ENCODE assay signal across 1 cellular context in genomic region chr9:98860871-98861293, GRCh38.
TF ChIP-seq lines count a peak whose summit lies in the region.

No MANE protein-coding gene starts in this region.

TF ChIP-seq in K562, 482 proteins besides CTCF, POLR2A, EP300 and RAD21 (continued from another document):
- TF ChIP-seq, protein P1, sequence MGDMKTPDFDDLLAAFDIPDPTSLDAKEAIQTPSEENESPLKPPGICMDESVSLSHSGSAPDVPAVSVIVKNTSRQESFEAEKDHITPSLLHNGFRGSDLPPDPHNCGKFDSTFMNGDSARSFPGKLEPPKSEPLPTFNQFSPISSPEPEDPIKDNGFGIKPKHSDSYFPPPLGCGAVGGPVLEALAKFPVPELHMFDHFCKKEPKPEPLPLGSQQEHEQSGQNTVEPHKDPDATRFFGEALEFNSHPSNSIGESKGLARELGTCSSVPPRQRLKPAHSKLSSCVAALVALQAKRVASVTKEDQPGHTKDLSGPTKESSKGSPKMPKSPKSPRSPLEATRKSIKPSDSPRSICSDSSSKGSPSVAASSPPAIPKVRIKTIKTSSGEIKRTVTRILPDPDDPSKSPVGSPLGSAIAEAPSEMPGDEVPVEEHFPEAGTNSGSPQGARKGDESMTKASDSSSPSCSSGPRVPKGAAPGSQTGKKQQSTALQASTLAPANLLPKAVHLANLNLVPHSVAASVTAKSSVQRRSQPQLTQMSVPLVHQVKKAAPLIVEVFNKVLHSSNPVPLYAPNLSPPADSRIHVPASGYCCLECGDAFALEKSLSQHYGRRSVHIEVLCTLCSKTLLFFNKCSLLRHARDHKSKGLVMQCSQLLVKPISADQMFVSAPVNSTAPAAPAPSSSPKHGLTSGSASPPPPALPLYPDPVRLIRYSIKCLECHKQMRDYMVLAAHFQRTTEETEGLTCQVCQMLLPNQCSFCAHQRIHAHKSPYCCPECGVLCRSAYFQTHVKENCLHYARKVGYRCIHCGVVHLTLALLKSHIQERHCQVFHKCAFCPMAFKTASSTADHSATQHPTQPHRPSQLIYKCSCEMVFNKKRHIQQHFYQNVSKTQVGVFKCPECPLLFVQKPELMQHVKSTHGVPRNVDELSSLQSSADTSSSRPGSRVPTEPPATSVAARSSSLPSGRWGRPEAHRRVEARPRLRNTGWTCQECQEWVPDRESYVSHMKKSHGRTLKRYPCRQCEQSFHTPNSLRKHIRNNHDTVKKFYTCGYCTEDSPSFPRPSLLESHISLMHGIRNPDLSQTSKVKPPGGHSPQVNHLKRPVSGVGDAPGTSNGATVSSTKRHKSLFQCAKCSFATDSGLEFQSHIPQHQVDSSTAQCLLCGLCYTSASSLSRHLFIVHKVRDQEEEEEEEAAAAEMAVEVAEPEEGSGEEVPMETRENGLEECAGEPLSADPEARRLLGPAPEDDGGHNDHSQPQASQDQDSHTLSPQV (IDR thresholded peaks at IDR 0.05): peak; percentile 40; the same call in 1 of the 2 replicates
- TF ChIP-seq JUND (IDR thresholded peaks at IDR 0.05; ENCODE audit: borderline replicate concordance, low read depth, low read length): peak; percentile 51
- 0 out of 3 replicates have a peak, but pooled peaks have one; percentile 29 for TF ChIP-seq JUND (tag; IDR thresholded peaks at IDR 0.05; ENCODE audit: borderline replicate concordance, low read depth, low read length)
- TF ChIP-seq ESRRA (IDR thresholded peaks at IDR 0.05; ENCODE audit: borderline replicate concordance, low read depth): 0 out of 2 replicates have a peak, but pooled peaks have one; percentile 13
- no peak for TF ChIP-seq NR2F6 (CRISPR knock-in tag; IDR thresholded peaks at IDR 0.05)
- 0 out of 2 replicates have a peak, but pooled peaks have one; percentile 60 for TF ChIP-seq ARID2 (IDR thresholded peaks at IDR 0.05)
- no peak for TF ChIP-seq IFI16 (CRISPR knock-in tag; IDR thresholded peaks at IDR 0.05)
- TF ChIP-seq CC2D1A (IDR thresholded peaks at IDR 0.05): peak; percentile 70; the same call in 1 of the 2 replicates
- TF ChIP-seq MTA3 (IDR thresholded peaks at IDR 0.05; ENCODE audit: borderline replicate concordance): no peak
- peak; percentile 31; the same call in 1 of the 2 replicates for TF ChIP-seq JUN (IDR thresholded peaks at IDR 0.05; ENCODE audit: borderline replicate concordance, low read depth, low read length)
- no peak for TF ChIP-seq JUN (CRISPR knock-in tag; IDR thresholded peaks at IDR 0.05; ENCODE audit: borderline replicate concordance)
- no peak for TF ChIP-seq CEBPG (CRISPR knock-in tag; IDR thresholded peaks at IDR 0.05)
- 0 out of 4 replicates have a peak, but pooled peaks have one; percentile 5 to 38 for TF ChIP-seq CEBPG (tag; conservative IDR thresholded peaks at IDR 0.05 in 1 of 2, IDR thresholded peaks at IDR 0.05 in 1 of 2)
- peak; percentile 70 for TF ChIP-seq SMC3 (conservative IDR thresholded peaks at IDR 0.05; ENCODE audit: insufficient read depth, low read depth, low read length)
- peak; percentile 14; the same call in 1 of the 2 replicates for TF ChIP-seq RB1 (IDR thresholded peaks at IDR 0.05; ENCODE audit: low read depth)
- TF ChIP-seq FOXP1 (CRISPR knock-in tag; IDR thresholded peaks at IDR 0.05): 0 out of 2 replicates have a peak, but pooled peaks have one; percentile 25
- TF ChIP-seq ZSCAN29 (IDR thresholded peaks at IDR 0.05): no peak
- TF ChIP-seq NRF1 (conservative IDR thresholded peaks at IDR 0.05 in 1 of 2, IDR thresholded peaks at IDR 0.05 in 1 of 2): no peak
- no peak for TF ChIP-seq ZBTB7A (IDR thresholded peaks at IDR 0.05; ENCODE audit: borderline replicate concordance, control insufficient read depth, low read depth, low read length)
- TF ChIP-seq, protein P2, sequence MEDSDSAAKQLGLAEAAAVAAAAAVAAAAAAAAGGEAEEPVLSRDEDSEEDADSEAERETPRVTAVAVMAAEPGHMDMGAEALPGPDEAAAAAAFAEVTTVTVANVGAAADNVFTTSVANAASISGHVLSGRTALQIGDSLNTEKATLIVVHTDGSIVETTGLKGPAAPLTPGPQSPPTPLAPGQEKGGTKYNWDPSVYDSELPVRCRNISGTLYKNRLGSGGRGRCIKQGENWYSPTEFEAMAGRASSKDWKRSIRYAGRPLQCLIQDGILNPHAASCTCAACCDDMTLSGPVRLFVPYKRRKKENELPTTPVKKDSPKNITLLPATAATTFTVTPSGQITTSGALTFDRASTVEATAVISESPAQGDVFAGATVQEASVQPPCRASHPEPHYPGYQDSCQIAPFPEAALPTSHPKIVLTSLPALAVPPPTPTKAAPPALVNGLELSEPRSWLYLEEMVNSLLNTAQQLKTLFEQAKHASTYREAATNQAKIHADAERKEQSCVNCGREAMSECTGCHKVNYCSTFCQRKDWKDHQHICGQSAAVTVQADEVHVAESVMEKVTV (CRISPR knock-in tag; IDR thresholded peaks at IDR 0.05): peak; percentile 88
